ENCODE assay signal across 8 cellular contexts in the genomic region with DNA sequence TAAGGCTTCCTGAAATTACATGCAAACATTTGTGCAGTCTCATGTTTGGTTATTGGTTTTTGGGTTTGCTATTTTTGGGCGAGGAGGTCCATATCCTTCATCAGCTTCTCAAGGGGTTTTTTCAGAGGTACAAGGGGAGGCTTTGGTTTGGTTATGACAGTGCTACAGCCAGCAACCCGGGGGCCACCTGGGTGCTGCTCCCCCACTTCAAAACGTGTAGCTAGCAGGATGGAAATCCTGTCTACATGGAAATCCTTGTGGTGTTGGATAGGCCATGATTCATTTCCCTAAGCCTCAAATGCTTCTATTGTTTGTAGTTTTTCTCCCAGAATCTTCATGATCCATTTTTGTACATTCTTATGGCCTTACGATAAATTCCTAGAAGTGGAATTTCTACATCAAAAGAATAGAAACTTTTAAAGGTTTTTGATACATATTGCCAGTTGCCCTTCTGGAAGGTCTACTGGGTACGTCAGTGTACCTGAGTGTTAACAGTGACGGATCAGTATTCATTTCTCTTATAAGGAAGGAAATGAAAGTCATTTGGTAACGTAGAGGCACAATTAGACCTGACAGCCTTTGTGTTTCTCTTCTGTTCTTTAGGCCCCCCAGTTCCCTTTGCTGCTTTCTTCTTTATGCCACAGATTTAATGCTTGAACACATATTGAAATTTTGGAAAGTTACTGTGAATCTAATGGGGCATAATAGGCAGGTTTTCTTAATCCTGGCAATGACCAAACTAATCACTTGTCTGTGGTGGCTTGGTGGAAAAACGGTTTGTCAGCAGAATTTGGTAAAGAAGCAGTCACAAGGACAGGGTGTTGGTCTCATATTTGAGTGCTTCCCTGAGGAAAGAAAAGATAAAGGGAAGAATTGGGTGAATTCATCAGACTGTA.
DNase-seq lines count a peak whose midpoint lies in the region; ATAC-seq, FAIRE-seq and TF ChIP-seq lines count a peak whose summit lies in the region.
"Had no signal": no experiment of that assay in that cellular context is flagged by ENCODE, and none has a peak within 500 bp of the region (broad histone marks: within the 10 kb centered on the region; RNA-seq: fewer than 3 reads in every experiment).

No MANE protein-coding gene starts in this region.

- no peaks in the 10 kb centered on the region for H3F3A ChIP-seq in GM23338 (replicated peaks; ENCODE audit: low read depth)

- peaks cover 37% of the 10 kb centered on the region for H3K4me1 ChIP-seq in astrocyte (ENCODE audit: insufficient read depth, low read length)
- peaks cover 15% of the 10 kb centered on the region for H3K4me1 ChIP-seq in rectal smooth muscle tissue (ENCODE audit: control insufficient read depth, insufficient read depth, low read length)
- H3K4me1 ChIP-seq in GM23338 (ENCODE audit: insufficient read depth): peaks cover 29% of the 10 kb centered on the region
- H3K4me1 ChIP-seq in SJCRH30: no peaks in the 10 kb centered on the region

- DNase-seq in GM13976 (ENCODE audit: low spot score) (peak; percentile 63), astrocyte (ENCODE audit: low read depth) (peak; percentile 87), NCI-H510A treated with DMSO at 0.1 percent for 48 hours (lab: John Stamatoyannopoulos, UW) (no peak), GM23338 (ENCODE audit: low spot score) (no peak), SJCRH30 (no peak)

- H3K4me1 Mint-ChIP-seq in astrocyte (ENCODE audit: low read depth, unreplicated experiment) (peaks cover 61% of the 10 kb centered on the region), GM23338 (peaks cover 49% of the 10 kb centered on the region)

- H4K20me1 ChIP-seq in astrocyte (ENCODE audit: insufficient read depth, low read length): peaks cover 4% of the 10 kb centered on the region
- H4K20me1 ChIP-seq in GM23338 (replicated peaks; ENCODE audit: insufficient read depth): peaks cover 7% of the 10 kb centered on the region

- H3K9ac ChIP-seq in astrocyte (ENCODE audit: low read length) (peak overlapping the region; percentile 69), rectal smooth muscle tissue (ENCODE audit: low read length) (no peak overlapping the region)

- H3K4me3 Mint-ChIP-seq in astrocyte (ENCODE audit: unreplicated experiment) (peak overlapping the region; percentile 12), GM23338 (no peak overlapping the region)
- H3K4me3 Mint-ChIP-seq: T-helper 1 cell treated with Interleukin-12 subunit alpha and Interleukin-12 subunit beta and Interleukin-4 antibody, amounts not matched to agents 30 μg/mL and 1 μg/mL, for 36 hours had no signal

- H3K79me2 ChIP-seq in astrocyte (ENCODE audit: insufficient read depth, low read length) (peaks cover 69% of the 10 kb centered on the region), GM23338 (replicated peaks; ENCODE audit: insufficient read depth) (peaks cover 86% of the 10 kb centered on the region)

- H3K9me3 Mint-ChIP-seq in astrocyte (ENCODE audit: unreplicated experiment) (no peaks in the 10 kb centered on the region), GM23338 (no peaks in the 10 kb centered on the region; the same call in 2 of the 3 replicates)
- H3K9me3 Mint-ChIP-seq: T-helper 1 cell treated with Interleukin-12 subunit alpha and Interleukin-12 subunit beta and Interleukin-4 antibody, amounts not matched to agents 30 μg/mL and 1 μg/mL, for 36 hours had no signal

- no peaks in the 10 kb centered on the region for H3K27me3 Mint-ChIP-seq in astrocyte (ENCODE audit: low read depth, unreplicated experiment)
- peaks cover 12% of the 10 kb centered on the region for H3K27me3 Mint-ChIP-seq in GM23338 (ENCODE audit: insufficient read depth, low read depth, poor library complexity)

- ATAC-seq in GM21825 (IDR thresholded peaks at IDR 0.05; ENCODE audit: unreplicated experiment) (peak; percentile 54), GM23338 (no peak)

- H3K27me3 ChIP-seq in astrocyte (ENCODE audit: insufficient read depth, low read length) (no peaks in the 10 kb centered on the region), rectal smooth muscle tissue (ENCODE audit: control insufficient read depth, insufficient read depth, low read length) (no peaks in the 10 kb centered on the region), GM23338 (ENCODE audit: insufficient read depth) (no peaks in the 10 kb centered on the region), SJCRH30 (no peaks in the 10 kb centered on the region)

- H2AFZ ChIP-seq in astrocyte (ENCODE audit: low read depth, low read length): no peak overlapping the region
- H2AFZ ChIP-seq in GM23338: no peak overlapping the region

- in situ Hi-C loops in GM13976 (cut with MboI; ENCODE audit: low sequenced_read_pairs, unreplicated experiment): no loop called here

- H3K9me2 ChIP-seq in GM23338 (ENCODE audit: insufficient read depth): no peaks in the 10 kb centered on the region

- H3K4me3 ChIP-seq in astrocyte (ENCODE audit: insufficient read depth, low read depth, low read length) (peak overlapping the region; percentile 18), rectal smooth muscle tissue (ENCODE audit: low read length) (no peak overlapping the region), GM23338 (no peak overlapping the region), SJCRH30 (no peak overlapping the region)

- H3K4me2 ChIP-seq in astrocyte (ENCODE audit: low read length) (peak overlapping the region; percentile 71), GM23338 (no peak overlapping the region)

- FAIRE-seq in astrocyte (lab: Jason Lieb, UNC): no peak

- H3K27ac Mint-ChIP-seq in astrocyte (ENCODE audit: unreplicated experiment) (peak overlapping the region; percentile 37), GM23338 (no peak overlapping the region)
- H3K27ac Mint-ChIP-seq: T-helper 1 cell treated with Interleukin-12 subunit alpha and Interleukin-12 subunit beta and Interleukin-4 antibody, amounts not matched to agents 30 μg/mL and 1 μg/mL, for 36 hours had no signal

- H3K36me3 ChIP-seq in astrocyte (ENCODE audit: insufficient read depth, low read length) (no peaks in the 10 kb centered on the region), rectal smooth muscle tissue (ENCODE audit: control insufficient read depth, insufficient read depth, low read length) (no peaks in the 10 kb centered on the region), GM23338 (ENCODE audit: insufficient read depth) (no peaks in the 10 kb centered on the region), SJCRH30 (no peaks in the 10 kb centered on the region)

- TF ChIP-seq CTCF in GM13976 (IDR thresholded peaks at IDR 0.05; ENCODE audit: borderline replicate concordance, control extremely low read depth, extremely low read depth, insufficient read depth, missing control alignments): no peak
- TF ChIP-seq CTCF in astrocyte (IDR thresholded peaks at IDR 0.05; ENCODE audit: insufficient read depth, low read depth, low read length): no peak
- no peak for TF ChIP-seq CTCF in GM23338 (conservative IDR thresholded peaks at IDR 0.05; ENCODE audit: low read depth in 2 of 2)

- H3K27ac ChIP-seq in astrocyte (ENCODE audit: low read depth, low read length) (peak overlapping the region; percentile 78), rectal smooth muscle tissue (ENCODE audit: low read depth, low read length) (peak overlapping the region; percentile 56), GM23338 (ENCODE audit: low read depth) (no peak overlapping the region), SJCRH30 (no peak overlapping the region)

- peaks cover 8% of the 10 kb centered on the region for H3K36me3 Mint-ChIP-seq in astrocyte (ENCODE audit: low read depth, unreplicated experiment)
- H3K36me3 Mint-ChIP-seq in GM23338 (ENCODE audit: low read depth): no peaks in the 10 kb centered on the region

- no peaks in the 10 kb centered on the region for H3K9me3 ChIP-seq in astrocyte (ENCODE audit: insufficient read depth, low read depth, low read length)
- no peaks in the 10 kb centered on the region for H3K9me3 ChIP-seq in SJCRH30 (replicated peaks)

TF ChIP-seq in GM23338, 12 proteins besides CTCF, POLR2A, EP300 and RAD21 (continues in another document):
- TF ChIP-seq ZNF331 (CRISPR knock-in tag; IDR thresholded peaks at IDR 0.05; ENCODE audit: low read depth): no peak
- TF ChIP-seq EZH2 (IDR thresholded peaks at IDR 0.05; ENCODE audit: low read depth, unreplicated experiment): no peak
- no peak for TF ChIP-seq ETS1 (IDR thresholded peaks at IDR 0.05)
- TF ChIP-seq ZNF114 (CRISPR knock-in tag; IDR thresholded peaks at IDR 0.05): no peak
- TF ChIP-seq, protein P1, sequence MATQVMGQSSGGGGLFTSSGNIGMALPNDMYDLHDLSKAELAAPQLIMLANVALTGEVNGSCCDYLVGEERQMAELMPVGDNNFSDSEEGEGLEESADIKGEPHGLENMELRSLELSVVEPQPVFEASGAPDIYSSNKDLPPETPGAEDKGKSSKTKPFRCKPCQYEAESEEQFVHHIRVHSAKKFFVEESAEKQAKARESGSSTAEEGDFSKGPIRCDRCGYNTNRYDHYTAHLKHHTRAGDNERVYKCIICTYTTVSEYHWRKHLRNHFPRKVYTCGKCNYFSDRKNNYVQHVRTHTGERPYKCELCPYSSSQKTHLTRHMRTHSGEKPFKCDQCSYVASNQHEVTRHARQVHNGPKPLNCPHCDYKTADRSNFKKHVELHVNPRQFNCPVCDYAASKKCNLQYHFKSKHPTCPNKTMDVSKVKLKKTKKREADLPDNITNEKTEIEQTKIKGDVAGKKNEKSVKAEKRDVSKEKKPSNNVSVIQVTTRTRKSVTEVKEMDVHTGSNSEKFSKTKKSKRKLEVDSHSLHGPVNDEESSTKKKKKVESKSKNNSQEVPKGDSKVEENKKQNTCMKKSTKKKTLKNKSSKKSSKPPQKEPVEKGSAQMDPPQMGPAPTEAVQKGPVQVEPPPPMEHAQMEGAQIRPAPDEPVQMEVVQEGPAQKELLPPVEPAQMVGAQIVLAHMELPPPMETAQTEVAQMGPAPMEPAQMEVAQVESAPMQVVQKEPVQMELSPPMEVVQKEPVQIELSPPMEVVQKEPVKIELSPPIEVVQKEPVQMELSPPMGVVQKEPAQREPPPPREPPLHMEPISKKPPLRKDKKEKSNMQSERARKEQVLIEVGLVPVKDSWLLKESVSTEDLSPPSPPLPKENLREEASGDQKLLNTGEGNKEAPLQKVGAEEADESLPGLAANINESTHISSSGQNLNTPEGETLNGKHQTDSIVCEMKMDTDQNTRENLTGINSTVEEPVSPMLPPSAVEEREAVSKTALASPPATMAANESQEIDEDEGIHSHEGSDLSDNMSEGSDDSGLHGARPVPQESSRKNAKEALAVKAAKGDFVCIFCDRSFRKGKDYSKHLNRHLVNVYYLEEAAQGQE (IDR thresholded peaks at IDR 0.05; ENCODE audit: unreplicated experiment): no peak
- TF ChIP-seq STAT1 (IDR thresholded peaks at IDR 0.05; ENCODE audit: unreplicated experiment): no peak
- TF ChIP-seq CREB1 (CRISPR knock-in tag; IDR thresholded peaks at IDR 0.05; ENCODE audit: low read depth): no peak

Comparison
In these comparisons a context has a peak if more than half of its experiments do, and no peak if none do; other contexts are left out.
1. DNase-seq: peak in GM13976 (single experiment) and astrocyte (single experiment); none in NCI-H510A treated with DMSO at 0.1 percent for 48 hours (single experiment), GM23338 (single experiment) and SJCRH30 (0 of 2).
2. H3K27ac ChIP-seq: peak in astrocyte (single experiment) and rectal smooth muscle tissue (single experiment); none in GM23338 (single experiment) and SJCRH30 (single experiment).